In genomic region chr12:118055144-118055557, GRCh38 we compare ENCODE assay signal across 9 cellular contexts. TPM values are rescaled to one million over a fixed set of nuclear protein-coding genes. Genes with fewer than 3 reads are reported as not detected.
DNase-seq lines count a peak whose midpoint lies in the region; TF ChIP-seq lines count a peak whose summit lies in the region.
"Had no signal": no experiment of that assay in that cellular context is flagged by ENCODE, and none has a peak within 500 bp of the region (broad histone marks: within the 10 kb centered on the region; RNA-seq: fewer than 3 reads in every experiment).

No MANE protein-coding gene starts in this region.

- no peaks in the 10 kb centered on the region for H3K9me3 ChIP-seq in CD4-positive, alpha-beta memory T cell (ENCODE audit: control insufficient read depth in 1 of 2, low read length in 2 of 2)
- H3K9me3 ChIP-seq in liver (ENCODE audit: control insufficient read depth in 4 of 4, low read length in 3 of 4), result no peaks in the 10 kb centered on the region
- H3K9me3 ChIP-seq: uterus had no signal

- intact Hi-C loops in CD4-positive, alpha-beta memory T cell (cut with micrococcal nuclease), result loop anchor here (1.0 kb wide), 1 partner anchor 181 kb away; no protein-coding TSS in a partner anchor
- intact Hi-C loops in posterior vena cava (cut with DNase I), result no loop called here

- WGBS in liver, result 29% methylated on average over 2 of the region's 2 CpGs

- H3K36me3 Mint-ChIP-seq in CD4-positive, alpha-beta memory T cell, result peaks cover 9 to 29% of the 10 kb centered on the region in 2 donors

- H3K9me3 Mint-ChIP-seq in CD4-positive, alpha-beta memory T cell, result no peaks in the 10 kb centered on the region

- peak overlapping the region in 6 of 7 donors; percentile 75 to 85 (median 80) for H3K27ac Mint-ChIP-seq in CD4-positive, alpha-beta memory T cell

- in situ Hi-C loops in KBM-7 (cut with MboI; ENCODE audit: low pct_unique_long_range_greater_than_20kb, low sequenced_read_pairs), result no loop called here

- H3K27me3 Mint-ChIP-seq in CD4-positive, alpha-beta memory T cell, result no peaks in the 10 kb centered on the region

- no peak overlapping the region for H3K4me3 ChIP-seq in CD4-positive, alpha-beta memory T cell (ENCODE audit: low read length in 2 of 2)
- no peak overlapping the region for H3K4me3 ChIP-seq in liver (ENCODE audit: low read depth in 1 of 3, low read length in 3 of 3)
- H3K4me3 ChIP-seq: uterus had no signal

- no peak overlapping the region for H3K27ac ChIP-seq in CD4-positive, alpha-beta memory T cell (ENCODE audit: low read depth, low read length)
- peak overlapping the region; percentile 48 to 59 for H3K27ac ChIP-seq in liver (ENCODE audit: low read depth in 1 of 2, low read length in 2 of 2)
- H3K27ac ChIP-seq: uterus had no signal

- H3K4me3 Mint-ChIP-seq in CD4-positive, alpha-beta memory T cell, result peak overlapping the region in 4 of 8 donors; percentile 6 to 60 (median 50)

- TF ChIP-seq RAD21 in liver (IDR thresholded peaks at IDR 0.05), result peak; percentile 31 to 73

- CTCF ChIA-PET in CD4-positive, alpha-beta memory T cell (lab: Charles Lee; ENCODE audit: partially characterized antibody), result interaction anchor here (0.6 to 4.4 kb wide), 15 partner anchors 9 to 344 kb away, joined by 3 to 42 read pairs (median 3); partner anchors contain the start of genes RFC5 and SUDS3

- H3K36me3 ChIP-seq in CD4-positive, alpha-beta memory T cell (ENCODE audit: insufficient read depth, low read length), result no peaks in the 10 kb centered on the region
- peaks cover 0 to 6% (median 2%) of the 10 kb centered on the region in 4 donors for H3K36me3 ChIP-seq in liver (ENCODE audit: control insufficient read depth in 4 of 4, insufficient read depth in 3 of 4, low read depth in 1 of 4, low read length in 3 of 4)
- H3K36me3 ChIP-seq: uterus had no signal

- peak; percentile 53 for TF ChIP-seq CTCF in liver (IDR thresholded peaks at IDR 0.05; ENCODE audit: low read depth, low read length, missing input control)

- no peaks in the 10 kb centered on the region for H3K27me3 ChIP-seq in CD4-positive, alpha-beta memory T cell (ENCODE audit: insufficient read depth, low read length)
- H3K27me3 ChIP-seq in liver (ENCODE audit: control insufficient read depth in 4 of 4, insufficient read depth in 4 of 4, low read length in 3 of 4), result no peaks in the 10 kb centered on the region
- H3K27me3 ChIP-seq: uterus had no signal

- peaks cover 32 to 67% (median 45%) of the 10 kb centered on the region in 4 donors for H3K4me1 Mint-ChIP-seq in CD4-positive, alpha-beta memory T cell

- peak; percentile 64 to 81 (median 69) for DNase-seq in CD4-positive, alpha-beta memory T cell
- DNase-seq in GM19240 (ENCODE audit: insufficient read length, low spot score), result peak; percentile 41
- DNase-seq in KBM-7, result peak; percentile 83
- peak; percentile 45 for DNase-seq in T-helper 22 cell (ENCODE audit: low read depth)
- peak; percentile 45 for DNase-seq in amniotic epithelial cell (ENCODE audit: low read depth)
- peak; percentile 41 to 45 for DNase-seq in stimulated activated CD8-positive, alpha-beta memory T cell treated with anti-CD3 and anti-CD28 coated beads, Interleukin-7, amount 100 ng/mL, for 4 hours (ENCODE audit: low read depth in 2 of 2)
- no peak for DNase-seq in posterior vena cava (ENCODE audit: low spot score)

- no peak overlapping the region for H3K9ac ChIP-seq in liver (ENCODE audit: low read depth in 1 of 2, low read length in 2 of 2)

- peaks cover 28% of the 10 kb centered on the region for H3K4me1 ChIP-seq in CD4-positive, alpha-beta memory T cell (ENCODE audit: insufficient read depth, low read length)
- H3K4me1 ChIP-seq in liver (ENCODE audit: control insufficient read depth in 4 of 4, insufficient read depth in 4 of 4, low read length in 3 of 4), result peaks cover 19 to 62% (median 49%) of the 10 kb centered on the region in 4 donors

- POLR2A ChIA-PET in CD4-positive, alpha-beta memory T cell (lab: Charles Lee; ENCODE audit: partially characterized antibody), result interaction anchor here (0.6 to 0.8 kb wide), 2 partner anchors 9 to 322 kb away, joined by 3 read pairs; no protein-coding TSS in a partner anchor

TF ChIP-seq in liver, 16 proteins besides CTCF, POLR2A, EP300 and RAD21:
- peak; percentile 82 for TF ChIP-seq NR2F2 (IDR thresholded peaks at IDR 0.05)
- no peak for TF ChIP-seq TAF1 (conservative IDR thresholded peaks at IDR 0.05)
- peak in 1 of 2 donors; percentile 17 for TF ChIP-seq HNF4A (conservative IDR thresholded peaks at IDR 0.05)
- TF ChIP-seq RXRA (IDR thresholded peaks at IDR 0.05), result peak; percentile 26 to 41
- no peak for TF ChIP-seq MAX (IDR thresholded peaks at IDR 0.05)

RNA-seq across cellular contexts. Expression of gene WSB2, which starts 5.8 kb away (rescaled TPM):
- total RNA-seq in CD4-positive, alpha-beta memory T cell, result 10 to 100 TPM; 24.4 to 31.5 TPM
- 10 to 100 TPM; 18.7 to 23.3 TPM for polyA plus RNA-seq in CD4-positive, alpha-beta memory T cell
- 10 to 100 TPM; 25.7 to 41.7 TPM for total RNA-seq in liver
- polyA plus RNA-seq in liver, result 10 to 100 TPM; 20.4 to 31.0 TPM
- 100 to 1,000 TPM in 1 of 2 donors, 10 to 100 TPM in 1; 73.1 to 107 TPM for total RNA-seq in posterior vena cava

RNA-seq across cellular contexts. Expression of gene RFC5, which starts 38.6 kb away (rescaled TPM):
- 10 to 100 TPM; 17.2 TPM for total RNA-seq in CD4-positive, alpha-beta memory T cell
- polyA plus RNA-seq in CD4-positive, alpha-beta memory T cell, result 10 to 100 TPM; 13.5 to 17.5 TPM
- total RNA-seq in liver (10 to 100 TPM in 1 of 2 donors, 1 to 10 TPM in 1; 7.4 to 26.4 TPM), posterior vena cava (1 to 10 TPM; 6.0 to 7.0 TPM)
- 1 to 10 TPM; 5.4 to 6.0 TPM for polyA plus RNA-seq in liver

RNA-seq across cellular contexts. Expression of gene VSIG10, which starts 48.7 kb away (rescaled TPM):
- total RNA-seq in CD4-positive, alpha-beta memory T cell, result 1 to 10 TPM; 4.8 to 5.1 TPM
- 1 to 10 TPM in 1 of 2 donors, not detected in 1; 1.5 TPM for polyA plus RNA-seq in CD4-positive, alpha-beta memory T cell
- 10 to 100 TPM in 1 of 2 donors, 1 to 10 TPM in 1; 9.8 to 16.4 TPM for total RNA-seq in liver
- 10 to 100 TPM; 11.2 to 12.2 TPM for polyA plus RNA-seq in liver
- total RNA-seq in posterior vena cava, result 10 to 100 TPM; 11.1 to 15.3 TPM
